In the genomic region with DNA sequence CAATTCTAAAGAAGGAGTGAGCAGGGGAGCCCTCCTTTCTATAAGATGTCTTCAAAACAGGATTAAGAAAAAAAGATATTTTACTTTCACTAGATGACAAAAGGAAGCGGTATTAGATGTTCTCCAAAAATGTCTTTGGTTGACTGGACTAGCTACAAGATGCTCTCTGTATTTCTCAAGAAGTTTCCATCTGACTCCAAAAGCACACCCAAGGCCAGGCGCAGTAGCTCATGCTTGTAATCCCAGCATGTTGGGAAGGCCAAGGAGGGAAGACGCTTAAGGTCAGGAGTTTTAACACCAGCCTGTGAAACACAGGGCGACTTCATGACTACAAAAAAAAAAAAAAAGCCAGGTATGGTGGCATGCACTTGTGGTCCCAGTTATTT, we compare ENCODE assay signal across 8 cellular contexts.
DNase-seq lines count a peak whose midpoint lies in the region; ATAC-seq, FAIRE-seq and TF ChIP-seq lines count a peak whose summit lies in the region.

No MANE protein-coding gene starts in this region.

- DNase-seq in CD4-positive, alpha-beta memory T cell: peak in 1 of 5 donors; percentile 26
- DNase-seq in kidney (peak; percentile 30), cortex of kidney (lab: John Stamatoyannopoulos, UW) (no peak), putamen (ENCODE audit: low spot score) (no peak), dermis blood vessel endothelial cell (no peak), amniotic stem cell (lab: John Stamatoyannopoulos, UW) (no peak)

- no peaks in the 10 kb centered on the region for H3K36me3 ChIP-seq in CD4-positive, alpha-beta memory T cell (ENCODE audit: insufficient read depth, low read length)
- H3K36me3 ChIP-seq in OCI-LY3 (replicated peaks; ENCODE audit: low read depth, low read length) (peaks cover 6% of the 10 kb centered on the region), kidney (ENCODE audit: control insufficient read depth in 1 of 2, insufficient read depth in 2 of 2, low read length in 2 of 2) (no peaks in the 10 kb centered on the region)

- H2AFZ ChIP-seq in OCI-LY3 (ENCODE audit: low read depth, low read length): no peak overlapping the region

- peak; percentile 22 for ATAC-seq in GM21576 (IDR thresholded peaks at IDR 0.05; ENCODE audit: unreplicated experiment)

- POLR2A ChIA-PET in CD4-positive, alpha-beta memory T cell (lab: Charles Lee; ENCODE audit: partially characterized antibody): interaction anchor here (0.5 to 30.6 kb wide), 12 partner anchors 17 to 627 kb away, joined by 3 to 895 read pairs (median 6); a partner anchor contains a TSS

- peaks cover 99% of the 10 kb centered on the region for H3K4me1 ChIP-seq in CD4-positive, alpha-beta memory T cell (ENCODE audit: insufficient read depth, low read length)
- peaks cover 41% of the 10 kb centered on the region for H3K4me1 ChIP-seq in OCI-LY3 (ENCODE audit: low read length)
- peaks cover 20 to 34% of the 10 kb centered on the region in 2 donors for H3K4me1 ChIP-seq in kidney (ENCODE audit: control insufficient read depth in 1 of 2, insufficient read depth in 1 of 2, low read depth in 1 of 2, low read length in 2 of 2)

- no peak for TF ChIP-seq CTCF in OCI-LY3 (IDR thresholded peaks at IDR 0.05; ENCODE audit: low read depth, low read length)
- no peak for TF ChIP-seq CTCF in kidney (IDR thresholded peaks at IDR 0.05; ENCODE audit: borderline replicate concordance, extremely low read depth, insufficient read depth)

- H4K20me1 ChIP-seq in OCI-LY3 (ENCODE audit: insufficient read depth, low read length): peaks cover 14% of the 10 kb centered on the region; the same call in 1 of the 2 replicates

- H3K27me3 ChIP-seq in CD4-positive, alpha-beta memory T cell (ENCODE audit: insufficient read depth, low read length): no peaks in the 10 kb centered on the region
- no peaks in the 10 kb centered on the region for H3K27me3 ChIP-seq in OCI-LY3 (ENCODE audit: low read depth, low read length)

- H3K4me1 Mint-ChIP-seq in CD4-positive, alpha-beta memory T cell: peaks cover 81 to 98% (median 92%) of the 10 kb centered on the region in 4 donors

- intact Hi-C loops in CD4-positive, alpha-beta memory T cell (cut with micrococcal nuclease): loop anchor here (1.0 to 2.0 kb wide), 5 partner anchors 13 to 36 kb away; no protein-coding TSS in a partner anchor
- intact Hi-C loops in kidney (cut with DNase I): no loop called here

- peak overlapping the region; percentile 8 to 38 for H3K4me3 ChIP-seq in CD4-positive, alpha-beta memory T cell (ENCODE audit: low read length in 2 of 2)
- H3K4me3 ChIP-seq in OCI-LY3 (ENCODE audit: low read length): peak overlapping the region; percentile 74
- no peak overlapping the region for H3K4me3 ChIP-seq in kidney (ENCODE audit: low read length in 2 of 2)

- CTCF ChIA-PET in CD4-positive, alpha-beta memory T cell (lab: Charles Lee; ENCODE audit: partially characterized antibody): interaction anchor here (0.8 to 3.9 kb wide), 14 partner anchors 11 to 90 kb away, joined by 3 to 15 read pairs (median 4); no protein-coding TSS in a partner anchor

- H3K9ac ChIP-seq in OCI-LY3 (ENCODE audit: low read length) (peak overlapping the region; percentile 52), kidney (ENCODE audit: low read length in 2 of 2) (no peak overlapping the region)

- peaks cover 0 to 2% of the 10 kb centered on the region in 2 donors for H3K36me3 Mint-ChIP-seq in CD4-positive, alpha-beta memory T cell

- H3K27me3 Mint-ChIP-seq in CD4-positive, alpha-beta memory T cell: no peaks in the 10 kb centered on the region

- H3K9me3 Mint-ChIP-seq in CD4-positive, alpha-beta memory T cell: no peaks in the 10 kb centered on the region

- no peak for FAIRE-seq in kidney (lab: Jason Lieb, UNC)

- H3K79me2 ChIP-seq in OCI-LY3 (ENCODE audit: low read length): peaks cover 74% of the 10 kb centered on the region

- H3K9me3 ChIP-seq in CD4-positive, alpha-beta memory T cell (ENCODE audit: control insufficient read depth in 1 of 2, low read length in 2 of 2): no peaks in the 10 kb centered on the region
- H3K9me3 ChIP-seq in OCI-LY3 (ENCODE audit: insufficient read depth, low read length) (no peaks in the 10 kb centered on the region), kidney (ENCODE audit: control insufficient read depth in 1 of 2, low read length in 2 of 2) (no peaks in the 10 kb centered on the region)

- peak overlapping the region; percentile 64 for H3K27ac ChIP-seq in CD4-positive, alpha-beta memory T cell (ENCODE audit: low read depth, low read length)
- H3K27ac ChIP-seq in OCI-LY3 (ENCODE audit: low read length) (peak overlapping the region; percentile 81), kidney (ENCODE audit: low read depth in 2 of 2, low read length in 2 of 2) (peak overlapping the region in 1 of 2 donors; percentile 39)

- peak overlapping the region; percentile 78 to 86 (median 80) for H3K4me3 Mint-ChIP-seq in CD4-positive, alpha-beta memory T cell

- peak overlapping the region; percentile 95 for H3K4me2 ChIP-seq in OCI-LY3 (ENCODE audit: low read length)

- peak overlapping the region; percentile 87 to 99 (median 96) for H3K27ac Mint-ChIP-seq in CD4-positive, alpha-beta memory T cell

Comparison
In these comparisons a context has a peak if more than half of its experiments do, and no peak if none do; other contexts are left out.
1. H3K4me3 ChIP-seq: peak in CD4-positive, alpha-beta memory T cell (2 of 2) and OCI-LY3 (single experiment); none in kidney (0 of 2).